Comparison of ENCODE assay signal across 9 cellular contexts in the genomic region with DNA sequence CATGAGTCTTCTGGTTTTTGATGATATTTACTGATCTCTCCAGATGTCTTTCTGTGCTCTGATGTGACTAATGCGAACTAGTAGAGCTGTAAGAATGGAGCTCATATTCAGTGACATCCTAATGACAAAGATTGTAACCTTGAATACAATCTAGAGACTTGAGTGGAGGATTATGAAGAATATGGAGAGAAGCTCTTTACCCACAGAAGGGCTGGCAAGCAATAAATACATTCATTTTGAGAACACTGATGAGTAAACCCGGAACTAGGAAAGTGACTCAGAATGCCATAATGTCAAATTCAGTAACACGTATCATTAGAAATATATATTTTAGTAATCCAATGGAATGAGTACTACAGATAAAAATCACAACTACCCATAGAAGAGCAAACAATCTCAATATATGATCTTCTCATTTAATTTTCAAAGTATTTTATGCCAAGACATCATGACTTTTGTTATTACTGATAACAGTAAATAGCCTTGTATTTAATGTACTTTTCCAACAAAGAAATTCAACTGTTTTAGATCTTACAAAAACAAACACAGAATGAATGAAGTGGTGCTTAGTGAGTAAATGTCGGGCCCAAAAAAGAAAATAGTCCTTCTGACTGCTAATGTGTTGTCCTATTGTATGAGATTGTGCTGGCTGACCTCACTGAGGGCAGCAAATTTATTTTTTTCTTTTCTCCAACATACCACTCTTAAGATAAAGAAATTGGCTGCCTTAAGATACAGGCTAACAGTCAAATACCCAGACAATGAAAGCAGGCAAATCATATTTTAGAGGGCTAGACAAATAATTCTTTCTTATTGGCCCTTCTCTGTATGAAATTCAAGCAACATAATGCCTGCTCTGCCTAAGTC. TPM values are rescaled to one million over a fixed set of nuclear protein-coding genes. Genes with fewer than 3 reads are reported as not detected.
DNase-seq lines count a peak whose midpoint lies in the region; ATAC-seq and TF ChIP-seq lines count a peak whose summit lies in the region.
"Had no signal": no experiment of that assay in that cellular context is flagged by ENCODE, and none has a peak within 500 bp of the region (broad histone marks: within the 10 kb centered on the region; RNA-seq: fewer than 3 reads in every experiment).

No MANE protein-coding gene starts in this region.

- DNase-seq in M059J (ENCODE audit: low read depth), result peak; percentile 61
- peak; percentile 58 to 74 for DNase-seq in foreskin fibroblast
- DNase-seq in NCI-H187 treated with DMSO at 0.1 percent for 48 hours (lab: John Stamatoyannopoulos, UW), result no peak
- no peak for DNase-seq in cerebellar nuclear complex (lab: John Stamatoyannopoulos, UW)
- DNase-seq in DMS79 (lab: John Stamatoyannopoulos, UW), result no peak
- no peak for DNase-seq in NCI-H748 (lab: John Stamatoyannopoulos, UW; ENCODE audit: unreplicated experiment)
- DNase-seq: right lobe of liver had no signal

- H3K4me3 ChIP-seq in foreskin fibroblast (ENCODE audit: low read depth in 1 of 2, low read length in 2 of 2), result no peak overlapping the region
- H3K4me3 ChIP-seq: right lobe of liver had no signal

- no peak for TF ChIP-seq CTCF in foreskin fibroblast (IDR thresholded peaks at IDR 0.05; ENCODE audit: low read depth, low read length)

- ATAC-seq in GM18502 (IDR thresholded peaks at IDR 0.05; ENCODE audit: poor library complexity, unreplicated experiment) (peak; percentile 92), GM21825 (IDR thresholded peaks at IDR 0.05; ENCODE audit: unreplicated experiment) (peak; percentile 79)

RNA-seq across cellular contexts. Expression of a gene that starts 49.2 kb away (rescaled TPM):
- total RNA-seq in M059J (2014; rRNA removed; shearing (Covaris generic)), result 38.3 and 68.8 TPM in 2 replicates

Comparison
In these comparisons a context has a peak if more than half of its experiments do, and no peak if none do; other contexts are left out.
1. DNase-seq: peak in M059J (single experiment) and foreskin fibroblast (2 of 2); none in NCI-H187 treated with DMSO at 0.1 percent for 48 hours (single experiment), cerebellar nuclear complex (0 of 2), DMS79 (single experiment) and NCI-H748 (single experiment).